In the genomic region with DNA sequence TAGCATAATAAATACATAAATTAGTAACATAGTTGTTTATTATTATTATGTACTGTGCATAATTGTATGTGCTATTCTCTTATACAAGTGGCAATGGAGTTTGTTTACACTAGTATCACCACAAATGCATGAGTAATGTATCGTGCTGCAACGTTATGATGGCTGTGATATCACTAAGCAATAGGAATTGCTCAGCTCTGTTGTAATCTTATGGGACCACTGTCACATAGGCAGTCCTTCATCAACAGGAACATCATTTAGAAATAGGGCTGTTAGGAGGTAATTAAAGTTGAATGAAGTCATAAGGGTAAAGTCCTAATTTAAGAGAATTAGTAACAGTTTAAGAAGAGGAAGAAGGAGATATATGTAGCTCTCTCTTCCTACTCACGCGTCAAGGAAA, we compare ENCODE assay signal across 33 cellular contexts. TPM values are rescaled to one million over a fixed set of nuclear protein-coding genes. Genes with fewer than 3 reads are reported as not detected.
"Had no signal": no experiment of that assay in that cellular context is flagged by ENCODE, and none has a peak within 500 bp of the region (broad histone marks: within the 10 kb centered on the region; RNA-seq: fewer than 3 reads in every experiment).

No MANE protein-coding gene starts in this region.

- DNase-seq: activated CD4-positive, alpha-beta T cell treated with anti-CD3 and anti-CD28 coated beads, Interleukin-2, amount 10 ng/mL, durations not matched to agents 7 days and 5 days; activated CD4-positive, CD25-positive, alpha-beta regulatory T cell treated with anti-CD3 and anti-CD28 coated beads, Interleukin-2, amount 50 U/mL, for 72 hours; activated CD8-positive, alpha-beta memory T cell treated with anti-CD3 and anti-CD28 coated beads, Interleukin-2, amount 10 ng/mL, durations not matched to agents 7 days and 5 days; activated CD8-positive, alpha-beta T cell treated with anti-CD3 and anti-CD28 coated beads for 36 hours; activated effector memory CD4-positive, alpha-beta T cell treated with anti-CD3 and anti-CD28 coated beads, Interleukin-2, amount 50 U/mL, for 16 hours; activated naive CD4-positive, alpha-beta T cell treated with anti-CD3 and anti-CD28 coated beads, Interleukin-2, amount 50 U/mL, for 16 hours; activated naive CD8-positive, alpha-beta T cell treated with anti-CD3 and anti-CD28 coated beads, Interleukin-2, amount 50 U/mL, for 24 hours; activated T-cell treated with anti-CD3 and anti-CD28 coated beads for 4 hours; body of pancreas; caudate nucleus; effector CD4-positive, alpha-beta T cell; hypothalamus; nucleus accumbens; right lobe of liver; stimulated activated CD4-positive, alpha-beta T cell treated with anti-CD3 and anti-CD28 coated beads, Interleukin-2, amount 100 ng/mL, for 24 hours; testis; trophoblast cell; WERI-Rb-1 had no signal

- ATAC-seq: activated CD8-positive, alpha-beta memory T cell treated with anti-CD3 and anti-CD28 coated beads, Interleukin-2, amount 10 ng/mL, durations not matched to agents 7 days and 5 days; activated CD8-positive, alpha-beta T cell treated with anti-CD3 and anti-CD28 coated beads for 36 hours; activated naive CD8-positive, alpha-beta T cell treated with anti-CD3 and anti-CD28 coated beads, Interleukin-2, amount 50 U/mL, for 24 hours; body of pancreas; stimulated activated effector memory CD8-positive, alpha-beta T cell treated with anti-CD3 and anti-CD28 coated beads, Interleukin-12 subunit alpha, Interleukin-12 subunit beta, amount 100 ng/mL, for 72 hours had no signal

- H3K4me3 Mint-ChIP-seq: activated CD4-positive, alpha-beta T cell treated with anti-CD3 and anti-CD28 coated beads, Interleukin-2, amount 10 ng/mL, durations not matched to agents 7 days and 5 days; activated CD8-positive, alpha-beta memory T cell treated with anti-CD3 and anti-CD28 coated beads, Interleukin-2, amount 10 ng/mL, durations not matched to agents 7 days and 5 days; activated CD8-positive, alpha-beta T cell treated with anti-CD3 and anti-CD28 coated beads for 36 hours; activated naive CD8-positive, alpha-beta T cell treated with anti-CD3 and anti-CD28 coated beads, Interleukin-2, amount 50 U/mL, for 24 hours; dendritic cell treated with granulocyte-macrophage colony-stimulating factor and Interleukin-4, amounts not matched to agents 40 ng/mL and 50 ng/mL, for 4 days; stimulated activated effector memory CD8-positive, alpha-beta T cell treated with anti-CD3 and anti-CD28 coated beads, Interleukin-12 subunit alpha, Interleukin-12 subunit beta, amount 100 ng/mL, for 72 hours; T-helper 2 cell treated with Interferon-gamma antibody and Interleukin-4, amounts not matched to agents 5 μg/mL and 100 μg/mL, for 36 hours had no signal

- H3K27me3 ChIP-seq: body of pancreas, right lobe of liver, testis, vagina had no signal

- FAIRE-seq: endometrium, frontal cortex, islet of Langerhans, TTC549 had no signal

- H3K9me3 ChIP-seq: body of pancreas, right lobe of liver, testis, vagina had no signal

- H2AFZ ChIP-seq: parathyroid adenoma had no signal

- H3K9me3 Mint-ChIP-seq: activated CD4-positive, alpha-beta T cell treated with anti-CD3 and anti-CD28 coated beads, Interleukin-2, amount 10 ng/mL, durations not matched to agents 7 days and 5 days; activated CD8-positive, alpha-beta T cell treated with anti-CD3 and anti-CD28 coated beads for 36 hours; T-helper 2 cell treated with Interferon-gamma antibody and Interleukin-4, amounts not matched to agents 5 μg/mL and 100 μg/mL, for 36 hours had no signal

- H3K27ac ChIP-seq: body of pancreas, parathyroid adenoma, right lobe of liver, skin epidermis, testis, vagina, WERI-Rb-1 had no signal

- H3K4me1 Mint-ChIP-seq: activated CD4-positive, alpha-beta T cell treated with anti-CD3 and anti-CD28 coated beads, Interleukin-2, amount 10 ng/mL, durations not matched to agents 7 days and 5 days; activated CD8-positive, alpha-beta memory T cell treated with anti-CD3 and anti-CD28 coated beads, Interleukin-2, amount 10 ng/mL, durations not matched to agents 7 days and 5 days had no signal

- H3K27ac Mint-ChIP-seq: activated CD4-positive, alpha-beta T cell treated with anti-CD3 and anti-CD28 coated beads, Interleukin-2, amount 10 ng/mL, durations not matched to agents 7 days and 5 days; activated CD8-positive, alpha-beta memory T cell treated with anti-CD3 and anti-CD28 coated beads, Interleukin-2, amount 10 ng/mL, durations not matched to agents 7 days and 5 days; activated CD8-positive, alpha-beta T cell treated with anti-CD3 and anti-CD28 coated beads for 36 hours; activated naive CD8-positive, alpha-beta T cell treated with anti-CD3 and anti-CD28 coated beads, Interleukin-2, amount 50 U/mL, for 24 hours; dendritic cell treated with granulocyte-macrophage colony-stimulating factor and Interleukin-4, amounts not matched to agents 40 ng/mL and 50 ng/mL, for 4 days; stimulated activated effector memory CD8-positive, alpha-beta T cell treated with anti-CD3 and anti-CD28 coated beads, Interleukin-12 subunit alpha, Interleukin-12 subunit beta, amount 100 ng/mL, for 72 hours; T-helper 2 cell treated with Interferon-gamma antibody and Interleukin-4, amounts not matched to agents 5 μg/mL and 100 μg/mL, for 36 hours had no signal

- H3K4me3 ChIP-seq: body of pancreas, right lobe of liver, skin epidermis, testis, vagina had no signal

- H3K4me1 ChIP-seq: body of pancreas, parathyroid adenoma, right lobe of liver, testis, vagina had no signal

- H3K9ac ChIP-seq: parathyroid adenoma had no signal

- H3K36me3 Mint-ChIP-seq: activated CD8-positive, alpha-beta memory T cell treated with anti-CD3 and anti-CD28 coated beads, Interleukin-2, amount 10 ng/mL, durations not matched to agents 7 days and 5 days; stimulated activated effector memory CD8-positive, alpha-beta T cell treated with anti-CD3 and anti-CD28 coated beads, Interleukin-12 subunit alpha, Interleukin-12 subunit beta, amount 100 ng/mL, for 72 hours had no signal

- H3K36me3 ChIP-seq: right lobe of liver, vagina, WERI-Rb-1 had no signal

RNA-seq across cellular contexts. Expression of a gene that starts 33.8 kb away (rescaled TPM):
- total RNA-seq: activated CD4-positive, alpha-beta T cell treated with anti-CD3 and anti-CD28 coated beads, Interleukin-2, amount 10 ng/mL, durations not matched to agents 7 days and 5 days; activated CD8-positive, alpha-beta memory T cell treated with anti-CD3 and anti-CD28 coated beads, Interleukin-2, amount 10 ng/mL, durations not matched to agents 7 days and 5 days; activated CD8-positive, alpha-beta T cell treated with anti-CD3 and anti-CD28 coated beads for 36 hours; body of pancreas; epithelial cell of proximal tubule; frontal cortex; liver; mononuclear cell; pulmonary artery endothelial cell; vagina had no signal
- polyA plus RNA-seq: liver, neural cell had no signal
